8 cellular contexts compared by ENCODE assay signal in genomic region chr3:136751259-136752045, GRCh38. TPM values are rescaled to one million over a fixed set of nuclear protein-coding genes. Genes with fewer than 3 reads are reported as not detected.
DNase-seq lines count a peak whose midpoint lies in the region; ATAC-seq and TF ChIP-seq lines count a peak whose summit lies in the region.

No MANE protein-coding gene starts in this region.

- H3K79me2 ChIP-seq in KMS-11 (ENCODE audit: insufficient read depth, low read depth): peaks cover 49% of the 10 kb centered on the region

- peaks cover 4% of the 10 kb centered on the region for H3K27me3 Mint-ChIP-seq in nephron progenitor cell (ENCODE audit: low read depth, poor library complexity)
- H3K27me3 Mint-ChIP-seq in stimulated activated naive CD8-positive, alpha-beta T cell treated with anti-CD3 and anti-CD28 coated beads, Interleukin-15, Interleukin-2, amounts not matched to agents 100 ng/mL and 50 ng/mL, for 24 hours: no peaks in the 10 kb centered on the region

- H3K4me3 ChIP-seq in BJ (ENCODE audit: low read depth, low read length): peak overlapping the region; percentile 81
- peak overlapping the region; percentile 81 for H3K4me3 ChIP-seq in KMS-11 (IDR thresholded peaks at IDR 0.05; ENCODE audit: insufficient read depth, low read depth, low read length)
- peak overlapping the region; percentile 87 for H3K4me3 ChIP-seq in RWPE2 (ENCODE audit: severe bottlenecking)
- H3K4me3 ChIP-seq in fibroblast of the aortic adventitia (ENCODE audit: low read depth, low read length): peak overlapping the region; percentile 79

- peaks cover 35% of the 10 kb centered on the region for H3K4me1 ChIP-seq in KMS-11 (ENCODE audit: low read depth, poor library complexity, severe bottlenecking)
- peaks cover 6% of the 10 kb centered on the region for H3K4me1 ChIP-seq in RWPE2 (ENCODE audit: insufficient read depth, poor library complexity, severe bottlenecking)

- H3K27me3 ChIP-seq in BJ (ENCODE audit: control insufficient read depth, insufficient read depth, low read length) (no peaks in the 10 kb centered on the region), KMS-11 (ENCODE audit: insufficient read depth, low read depth) (no peaks in the 10 kb centered on the region), RWPE2 (ENCODE audit: insufficient read depth, poor library complexity, severe bottlenecking) (no peaks in the 10 kb centered on the region)

- no peaks in the 10 kb centered on the region for H3K9me3 ChIP-seq in RWPE2 (ENCODE audit: severe bottlenecking)

- POLR2A ChIA-PET in BJ (lab: Charles Lee): interaction anchor here (0.6 to 1.9 kb wide), 2 partner anchors 119 to 262 kb away, joined by 10 to 19 read pairs; no protein-coding TSS in a partner anchor

- peak overlapping the region; percentile 91 for H3K9ac ChIP-seq in KMS-11

- no peaks in the 10 kb centered on the region for H3K36me3 ChIP-seq in BJ (ENCODE audit: control insufficient read depth, insufficient read depth, low read length)
- no peaks in the 10 kb centered on the region for H3K36me3 ChIP-seq in KMS-11 (ENCODE audit: insufficient read depth)
- H3K36me3 ChIP-seq in RWPE2 (ENCODE audit: low read depth): no peaks in the 10 kb centered on the region

- peaks cover 9% of the 10 kb centered on the region for H3K36me3 Mint-ChIP-seq in nephron progenitor cell (ENCODE audit: low read depth)
- no peaks in the 10 kb centered on the region for H3K36me3 Mint-ChIP-seq in stimulated activated naive CD8-positive, alpha-beta T cell treated with anti-CD3 and anti-CD28 coated beads, Interleukin-15, Interleukin-2, amounts not matched to agents 100 ng/mL and 50 ng/mL, for 24 hours (ENCODE audit: low read depth)

- TF ChIP-seq CTCF in BJ (IDR thresholded peaks at IDR 0.05; ENCODE audit: insufficient read depth, low read depth, low read length) (no peak), GM20000 (IDR thresholded peaks at IDR 0.05; ENCODE audit: extremely low read depth, missing control alignments) (no peak), KMS-11 (conservative IDR thresholded peaks at IDR 0.05; ENCODE audit: low read depth, low read length) (no peak), RWPE2 (IDR thresholded peaks at IDR 0.05; ENCODE audit: poor library complexity, severe bottlenecking) (no peak), fibroblast of the aortic adventitia (IDR thresholded peaks at IDR 0.05; ENCODE audit: insufficient read depth, low read length) (no peak), nephron progenitor cell (IDR thresholded peaks at IDR 0.05) (no peak)

- peak; percentile 8; the same call in 2 of the 3 replicates for ATAC-seq in RWPE2 (ENCODE audit: low read depth)

- H3K4me1 Mint-ChIP-seq in nephron progenitor cell: peaks cover 54% of the 10 kb centered on the region
- peaks cover 55% of the 10 kb centered on the region for H3K4me1 Mint-ChIP-seq in stimulated activated naive CD8-positive, alpha-beta T cell treated with anti-CD3 and anti-CD28 coated beads, Interleukin-15, Interleukin-2, amounts not matched to agents 100 ng/mL and 50 ng/mL, for 24 hours (ENCODE audit: low read depth)

- peak overlapping the region; percentile 100 for H3K27ac Mint-ChIP-seq in nephron progenitor cell
- peak overlapping the region; percentile 97 for H3K27ac Mint-ChIP-seq in stimulated activated naive CD8-positive, alpha-beta T cell treated with anti-CD3 and anti-CD28 coated beads, Interleukin-15, Interleukin-2, amounts not matched to agents 100 ng/mL and 50 ng/mL, for 24 hours

- peak overlapping the region; percentile 100 for H3K4me2 ChIP-seq in KMS-11

- CTCF ChIA-PET in BJ (lab: Yijun Ruan, JAX): interaction anchor here (1.0 to 2.6 kb wide), 39 partner anchors 10 to 681 kb away, joined by 3 to 55 read pairs (median 5); partner anchors contain the start of gene PCCB

- peak overlapping the region; percentile 95 for H3K27ac ChIP-seq in KMS-11
- H3K27ac ChIP-seq in RWPE2 (ENCODE audit: poor library complexity, severe bottlenecking): peak overlapping the region; percentile 85

- H4K20me1 ChIP-seq in KMS-11 (ENCODE audit: insufficient read depth): no peaks in the 10 kb centered on the region

- no peaks in the 10 kb centered on the region for H3K9me3 Mint-ChIP-seq in nephron progenitor cell
- H3K9me3 Mint-ChIP-seq in stimulated activated naive CD8-positive, alpha-beta T cell treated with anti-CD3 and anti-CD28 coated beads, Interleukin-15, Interleukin-2, amounts not matched to agents 100 ng/mL and 50 ng/mL, for 24 hours: no peaks in the 10 kb centered on the region

- peak overlapping the region; percentile 33 for H2AFZ ChIP-seq in KMS-11 (ENCODE audit: low read depth)

- DNase-seq in BJ (ENCODE audit: low read depth): no peak
- peak; percentile 66 for DNase-seq in GM20000 (ENCODE audit: low spot score)
- peak; percentile 67 for DNase-seq in RWPE2 (ENCODE audit: low spot score)
- DNase-seq in activated effector memory CD4-positive, alpha-beta T cell treated with Interleukin-2 at 50 U/mL for 16 hours: peak; percentile 56
- DNase-seq in fibroblast of the aortic adventitia (ENCODE audit: low read depth): peak; percentile 75
- DNase-seq in nephron progenitor cell: peak; percentile 78

- peak overlapping the region; percentile 90 for H3K4me3 Mint-ChIP-seq in nephron progenitor cell
- peak overlapping the region; percentile 97 for H3K4me3 Mint-ChIP-seq in stimulated activated naive CD8-positive, alpha-beta T cell treated with anti-CD3 and anti-CD28 coated beads, Interleukin-15, Interleukin-2, amounts not matched to agents 100 ng/mL and 50 ng/mL, for 24 hours

RNA-seq across cellular contexts. Expression of gene STAG1, which starts 0.7 kb away (rescaled TPM):
- polyA plus RNA-seq in BJ (2011; rRNA removed): 13.8 and 27.7 TPM in 2 replicates
- polyA minus RNA-seq in BJ (2011; rRNA and poly(A)+ RNA removed): 19.2 and 22.0 TPM in 2 replicates
- total RNA-seq in fibroblast of the aortic adventitia (ENCODE audit: low replicate concordance): 75.1 and 78.0 TPM in 2 replicates
